8 cellular contexts compared by ENCODE assay signal in the genomic region with DNA sequence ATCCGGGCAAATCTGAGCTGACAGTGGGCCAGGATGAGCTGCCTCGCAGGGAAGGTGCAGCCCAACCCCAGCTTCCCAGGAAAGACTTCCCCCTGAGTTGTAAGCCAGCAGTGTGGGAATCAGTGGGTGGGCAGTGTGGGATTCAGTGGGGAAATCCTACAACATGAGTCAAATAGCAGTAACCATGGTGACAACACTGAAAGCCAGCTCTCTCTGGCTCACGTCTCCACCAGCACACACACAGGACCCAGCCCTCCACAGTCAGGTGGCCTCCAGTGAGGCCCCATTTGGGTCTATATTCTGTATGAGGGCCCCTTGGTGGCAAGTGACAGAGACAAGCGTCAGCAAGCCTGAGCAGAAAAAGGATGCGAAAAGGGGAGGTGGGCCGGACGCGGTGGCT. TPM values are rescaled to one million over a fixed set of nuclear protein-coding genes. Genes with fewer than 3 reads are reported as not detected.
DNase-seq lines count a peak whose midpoint lies in the region; ATAC-seq and TF ChIP-seq lines count a peak whose summit lies in the region.
"Had no signal": no experiment of that assay in that cellular context is flagged by ENCODE, and none has a peak within 500 bp of the region (broad histone marks: within the 10 kb centered on the region; RNA-seq: fewer than 3 reads in every experiment).

No MANE protein-coding gene starts in this region.

- H3K4me1 ChIP-seq in suprapubic skin: peaks cover 95% of the 10 kb centered on the region

- H3K4me3 ChIP-seq in astrocyte of the spinal cord (ENCODE audit: low read depth, low read length) (no peak overlapping the region), suprapubic skin (no peak overlapping the region)

- ATAC-seq in HG02610 (IDR thresholded peaks at IDR 0.05; ENCODE audit: unreplicated experiment) (no peak), GM19467 (IDR thresholded peaks at IDR 0.05; ENCODE audit: unreplicated experiment) (no peak)

- no peaks in the 10 kb centered on the region for H3K27me3 ChIP-seq in suprapubic skin

- no peaks in the 10 kb centered on the region for H3K36me3 Mint-ChIP-seq in HFFc6 (ENCODE audit: low read depth)
- no peaks in the 10 kb centered on the region for H3K36me3 Mint-ChIP-seq in activated T-cell treated with anti-CD3 and anti-CD28 coated beads, Interleukin-2, amount 50 U/mL, for 24 hours (ENCODE audit: low read depth)

- TF ChIP-seq POLR2A in suprapubic skin (IDR thresholded peaks at IDR 0.05): no peak

- no peaks in the 10 kb centered on the region for H3K9me3 Mint-ChIP-seq in HFFc6
- H3K9me3 Mint-ChIP-seq in activated T-cell treated with anti-CD3 and anti-CD28 coated beads, Interleukin-2, amount 50 U/mL, for 24 hours: no peaks in the 10 kb centered on the region

- in situ Hi-C loops in astrocyte of the spinal cord (cut with HindIII; ENCODE audit: low sequenced_read_pairs): no loop called here

- 0 out of 2 replicates have a peak overlapping the region, but pooled peaks have one; percentile 18 for H3K4me3 Mint-ChIP-seq in HFFc6
- H3K4me3 Mint-ChIP-seq in activated T-cell treated with anti-CD3 and anti-CD28 coated beads, Interleukin-2, amount 50 U/mL, for 24 hours: no peak overlapping the region

- H3K36me3 ChIP-seq in suprapubic skin: no peaks in the 10 kb centered on the region

- H3K4me1 Mint-ChIP-seq in HFFc6 (ENCODE audit: low read depth): peaks cover 48% of the 10 kb centered on the region
- peaks cover 17% of the 10 kb centered on the region for H3K4me1 Mint-ChIP-seq in activated T-cell treated with anti-CD3 and anti-CD28 coated beads, Interleukin-2, amount 50 U/mL, for 24 hours (ENCODE audit: low read depth)

- peak; percentile 82 for DNase-seq in HFFc6
- DNase-seq in astrocyte of the spinal cord (ENCODE audit: low read depth, low spot score): peak; percentile 93
- DNase-seq in iris pigment epithelial cell (ENCODE audit: low read depth): peak; percentile 90
- DNase-seq in suprapubic skin (ENCODE audit: low spot score in 2 of 2): peak in 1 of 2 donors; percentile 49
- no peak for DNase-seq in activated T-cell treated with anti-CD3 and anti-CD28 coated beads, Interleukin-2, amount 50 U/mL, for 24 hours
- DNase-seq: activated T-cell treated with anti-CD3 and anti-CD28 coated beads for 4 hours had no signal

- H3K27ac Mint-ChIP-seq in HFFc6: peak overlapping the region; percentile 80
- H3K27ac Mint-ChIP-seq in activated T-cell treated with anti-CD3 and anti-CD28 coated beads, Interleukin-2, amount 50 U/mL, for 24 hours: no peak overlapping the region

- H3K27ac ChIP-seq in suprapubic skin: peak overlapping the region; percentile 88

- no peaks in the 10 kb centered on the region for H3K9me3 ChIP-seq in suprapubic skin

- TF ChIP-seq EP300 in suprapubic skin (IDR thresholded peaks at IDR 0.05): no peak

- peaks cover 7% of the 10 kb centered on the region for H3K27me3 Mint-ChIP-seq in HFFc6 (ENCODE audit: insufficient read depth)
- peaks cover 12% of the 10 kb centered on the region for H3K27me3 Mint-ChIP-seq in activated T-cell treated with anti-CD3 and anti-CD28 coated beads, Interleukin-2, amount 50 U/mL, for 24 hours

- no peak for TF ChIP-seq CTCF in HFFc6 (IDR thresholded peaks at IDR 0.05)
- no peak for TF ChIP-seq CTCF in astrocyte of the spinal cord (IDR thresholded peaks at IDR 0.05; ENCODE audit: low read depth, low read length)
- no peak for TF ChIP-seq CTCF in suprapubic skin (IDR thresholded peaks at IDR 0.05)

- 68% methylated on average over 8 of the region's 8 CpGs for WGBS in suprapubic skin

RNA-seq across cellular contexts. Expression of gene LGALS3, which starts 6.0 kb away (rescaled TPM):
- 10 to 100 TPM; 70.1 to 83.0 (median 74.7) TPM for total RNA-seq in HFFc6 (2021; fragmentation: NEBNext Ultra II Directional; extraction: Animal tissue kit (Norgen Biotek cat#: 25700))
- total RNA-seq in suprapubic skin: 100 to 1,000 TPM; 448 to 713 (median 594) TPM

Comparison
In these comparisons a context has a peak if more than half of its experiments do, and no peak if none do; other contexts are left out.
1. RNA of gene LGALS3, which starts 6.0 kb away (total RNA-seq): 448 to 713 TPM in suprapubic skin; 70.1 to 83.0 TPM in HFFc6; every median in the first group is over 4 times any median in the second.